In genomic region chr10:121154846-121155245, GRCh38 we compare ENCODE assay signal across 15 cellular contexts.
A peak's percentile ranks its signal among the peaks of the same experiment; 100 is the strongest.
DNase-seq lines count a peak whose midpoint lies in the region; ATAC-seq, FAIRE-seq and TF ChIP-seq lines count a peak whose summit lies in the region.
"Had no signal": no experiment of that assay in that cellular context is flagged by ENCODE, and none has a peak within 500 bp of the region (broad histone marks: within the 10 kb centered on the region; RNA-seq: fewer than 3 reads in every experiment).

No MANE protein-coding gene starts in this region.

- TF ChIP-seq POLR2A in gastroesophageal sphincter (IDR thresholded peaks at IDR 0.05) (no peak), esophagus muscularis mucosa (IDR thresholded peaks at IDR 0.05; ENCODE audit: low read depth) (no peak)

- H3K36me3 ChIP-seq in gastroesophageal sphincter (no peaks in the 10 kb centered on the region), esophagus muscularis mucosa (no peaks in the 10 kb centered on the region)

- POLR2A ChIA-PET in RWPE1 (lab: Yijun Ruan, JAX; ENCODE audit: low non-redundant PET) = no interaction called here

- TF ChIP-seq EP300 in gastroesophageal sphincter (IDR thresholded peaks at IDR 0.05) = no peak
- TF ChIP-seq EP300 in esophagus muscularis mucosa (IDR thresholded peaks at IDR 0.05) = no peak

- 0 to 60% methylated on average over 1 of the region's 5 CpGs for WGBS in gastroesophageal sphincter (ENCODE audit: low coverage in 1 of 2), 2 donors
- 37% methylated on average over 5 of the region's 5 CpGs for WGBS in esophagus muscularis mucosa

- H3K4me3 ChIP-seq in gastroesophageal sphincter (no peak overlapping the region), esophagus muscularis mucosa (no peak overlapping the region)

- no peak for ATAC-seq in gastroesophageal sphincter
- ATAC-seq in GM18520 (IDR thresholded peaks at IDR 0.05; ENCODE audit: unreplicated experiment) = no peak
- ATAC-seq: naive thymus-derived CD8-positive, alpha-beta T cell had no signal

- FAIRE-seq in frontal cortex (lab: Jason Lieb, UNC) = peak; percentile 78
- FAIRE-seq: GM18507, islet of Langerhans had no signal

- TF ChIP-seq CTCF in RWPE1 (conservative IDR thresholded peaks at IDR 0.05; ENCODE audit: low read depth) (no peak), gastroesophageal sphincter (IDR thresholded peaks at IDR 0.05) (no peak), esophagus muscularis mucosa (IDR thresholded peaks at IDR 0.05) (no peak)

- H3K9me3 ChIP-seq in gastroesophageal sphincter (no peaks in the 10 kb centered on the region), esophagus muscularis mucosa (no peaks in the 10 kb centered on the region)

- H3K27me3 ChIP-seq in gastroesophageal sphincter = no peaks in the 10 kb centered on the region
- H3K27me3 ChIP-seq in esophagus muscularis mucosa = no peaks in the 10 kb centered on the region

- CTCF ChIA-PET in RWPE1 (lab: Yijun Ruan, JAX) = interaction anchor here (0.7 kb wide), 1 partner anchor 719 kb away, joined by 3 read pairs; no protein-coding TSS in a partner anchor

- peak; percentile 72 for DNase-seq in DMS153 (lab: John Stamatoyannopoulos, UW)
- peak; percentile 41 for DNase-seq in RWPE1 (ENCODE audit: low spot score)
- peak; percentile 29 to 52 for DNase-seq in frontal cortex (ENCODE audit: low spot score in 2 of 2)
- DNase-seq in posterior cingulate gyrus = peak in 9 of 10 donors; percentile 31 to 95 (median 74)
- no peak for DNase-seq in esophagus muscularis mucosa (ENCODE audit: extremely low spot score)
- no peak for DNase-seq in kidney glomerular epithelial cell (lab: John Stamatoyannopoulos, UW)
- DNase-seq: activated CD4-positive, alpha-beta memory T cell treated with anti-CD3 and anti-CD28 coated beads for 36 hours; cerebellar nuclear complex; naive thymus-derived CD8-positive, alpha-beta T cell; NCI-H2171 treated with DMSO at 0.1 percent for 48 hours; stimulated activated CD8-positive, alpha-beta memory T cell treated with anti-CD3 and anti-CD28 coated beads, Interleukin-4, amount 100 ng/mL, for 48 hours had no signal

- intact Hi-C loops in posterior cingulate gyrus (cut with DNase I) (loop anchor here (2.0 to 10.0 kb wide), 2 partner anchors 62 to 440 kb away; partner anchors contain the start of gene FGFR2), esophagus muscularis mucosa (cut with DNase I) (no loop called here)

- peaks cover 0 to 20% (median 0%) of the 10 kb centered on the region in 3 donors for H3K4me1 ChIP-seq in gastroesophageal sphincter
- peaks cover 0 to 21% (median 17%) of the 10 kb centered on the region in 4 donors for H3K4me1 ChIP-seq in esophagus muscularis mucosa

- H3K27ac ChIP-seq in RWPE1 (no peak overlapping the region), gastroesophageal sphincter (no peak overlapping the region), esophagus muscularis mucosa (replicated peaks in 1 of 4) (no peak overlapping the region)

Comparison
In these comparisons a context has a peak if more than half of its experiments do, and no peak if none do; other contexts are left out.
1. DNase-seq: peak in DMS153 (single experiment), RWPE1 (single experiment), frontal cortex (2 of 2) and posterior cingulate gyrus (9 of 10); none in esophagus muscularis mucosa (single experiment) and kidney glomerular epithelial cell (single experiment).